17 cellular contexts compared by ENCODE assay signal in the genomic region with DNA sequence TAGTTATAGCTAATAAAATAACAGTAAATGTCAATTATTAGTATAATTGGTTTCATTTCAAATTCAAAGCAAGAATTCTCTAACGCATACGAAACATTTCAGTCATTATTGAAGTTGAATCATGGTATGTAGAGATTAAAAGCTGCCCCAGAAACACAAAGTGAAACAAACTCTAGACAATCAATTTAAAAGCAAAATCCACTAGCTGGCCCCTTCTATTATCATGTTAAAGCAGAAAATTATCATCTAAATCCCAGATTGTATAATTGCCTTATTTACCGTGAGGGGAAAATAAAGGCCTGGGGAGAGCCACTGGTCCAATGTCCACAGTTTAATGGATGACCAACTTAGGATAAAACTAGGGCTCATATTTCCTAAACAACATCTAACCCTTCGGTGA.
"Had no signal": no experiment of that assay in that cellular context is flagged by ENCODE, and none has a peak within 500 bp of the region (broad histone marks: within the 10 kb centered on the region; RNA-seq: fewer than 3 reads in every experiment).

No MANE protein-coding gene starts in this region.

- H3K4me3 Mint-ChIP-seq: IgD-negative memory B cell had no signal

- H3K27ac Mint-ChIP-seq: IgD-negative memory B cell had no signal

- H3K4me1 Mint-ChIP-seq: IgD-negative memory B cell had no signal

- DNase-seq: Kasumi-1, MM.1S, NCI-H1092 treated with DMSO at 0.1 percent for 48 hours, NCI-H1436, NCI-H187, NCI-H2029, NCI-H2081 treated with DMSO at 0.1 percent for 48 hours, NCI-H2171, NCI-H226, NCI-H510A, NCI-H526, NCI-H82, Right ventricle myocardium superior, RPMI8226, SIG-M5 had no signal

- ATAC-seq: K562 had no signal
